Comparison of ENCODE assay signal across 20 cellular contexts in the genomic region with DNA sequence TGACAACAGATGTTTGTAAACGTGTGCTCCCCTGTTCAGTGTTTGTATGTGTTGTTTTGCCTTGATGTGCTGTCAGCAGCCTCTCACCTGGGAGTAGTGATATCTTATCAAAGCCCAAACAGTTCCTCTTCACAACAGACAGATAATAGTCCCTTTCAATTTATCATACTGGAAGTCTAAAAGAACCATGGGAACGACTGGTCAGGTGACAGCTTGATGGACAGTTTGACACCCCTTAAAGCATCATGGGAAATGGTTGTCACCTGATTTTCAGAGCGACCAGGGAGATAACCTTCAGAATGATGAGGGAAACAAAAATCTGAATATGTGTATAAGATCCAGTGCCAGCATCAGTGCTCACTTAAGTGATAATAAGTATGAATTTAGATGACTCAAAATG.
DNase-seq lines count a peak whose midpoint lies in the region; ATAC-seq, FAIRE-seq and TF ChIP-seq lines count a peak whose summit lies in the region.
"Had no signal": no experiment of that assay in that cellular context is flagged by ENCODE, and none has a peak within 500 bp of the region (broad histone marks: within the 10 kb centered on the region; RNA-seq: fewer than 3 reads in every experiment).

No MANE protein-coding gene starts in this region.

- H3K23ac ChIP-seq in H1 (ENCODE audit: insufficient read length): no peak overlapping the region
- no peak overlapping the region for H3K23ac ChIP-seq in mesendoderm (ENCODE audit: low read length)
- no peak overlapping the region for H3K23ac ChIP-seq in trophoblast cell (ENCODE audit: low read length)

- H3K23me2 ChIP-seq in H1 (ENCODE audit: low read depth, low read length): no peaks in the 10 kb centered on the region; the same call in 1 of the 2 replicates

- CTCF ChIA-PET in PC-9 (lab: Charles Lee) (no interaction called here), H1 (lab: Charles Lee; ENCODE audit: partially characterized antibody) (no interaction called here)

- H3K14ac ChIP-seq in H1 (ENCODE audit: insufficient read length): no peak overlapping the region
- no peak overlapping the region for H3K14ac ChIP-seq in trophoblast cell (ENCODE audit: low read length)

- H4K20me1 ChIP-seq in GM23338 (replicated peaks; ENCODE audit: insufficient read depth) (no peaks in the 10 kb centered on the region), PC-9 (ENCODE audit: insufficient read depth) (no peaks in the 10 kb centered on the region), H1 (replicated peaks in 1 of 2; ENCODE audit: control insufficient read depth in 1 of 2, insufficient read depth in 2 of 2, low read length in 2 of 2) (no peaks in the 10 kb centered on the region)

- H3K9me2 ChIP-seq in GM23338 (ENCODE audit: insufficient read depth) (no peaks in the 10 kb centered on the region), PC-9 (ENCODE audit: insufficient read depth) (no peaks in the 10 kb centered on the region)

- no peak for DNase-seq in GM23338 (ENCODE audit: low spot score)
- DNase-seq in PC-9: no peak
- no peak for DNase-seq in H1 (ENCODE audit: low read depth in 1 of 2, low spot score in 2 of 2)
- peak; percentile 16 for DNase-seq in mesendoderm
- no peak for DNase-seq in trophoblast cell
- DNase-seq: CD4-positive, alpha-beta memory T cell; DMS153; GF-D8; GM23248; NCI-H1417 treated with DMSO at 0.1 percent for 48 hours; NCI-H187 treated with DMSO at 0.1 percent for 48 hours; NCI-H2227 treated with DMSO at 0.1 percent for 48 hours; NCI-H510A treated with DMSO at 0.1 percent for 48 hours; NCI-H774; PC-3; SJCRH30 had no signal

- H3K4ac ChIP-seq in H1 (replicated peaks; ENCODE audit: insufficient read length, low read depth, low read length): no peak overlapping the region
- no peak overlapping the region for H3K4ac ChIP-seq in mesendoderm (ENCODE audit: low read depth, low read length)
- H3K4ac ChIP-seq in trophoblast cell (ENCODE audit: low read depth, low read length): no peak overlapping the region

- TF ChIP-seq EP300 in H1 (IDR thresholded peaks at IDR 0.05; ENCODE audit: borderline replicate concordance in 1 of 2, low read depth in 2 of 2, low read length in 2 of 2): no peak

- H3K18ac ChIP-seq in H1 (ENCODE audit: extremely low read depth, low read length) (no peak overlapping the region), mesendoderm (ENCODE audit: low read length) (no peak overlapping the region), trophoblast cell (ENCODE audit: low read length) (no peak overlapping the region)

- H3K56ac ChIP-seq in H1 (replicated peaks; ENCODE audit: insufficient read length, low read depth, low read length): no peak overlapping the region
- no peak overlapping the region for H3K56ac ChIP-seq in mesendoderm (ENCODE audit: low read length)

- no peak overlapping the region for H2BK15ac ChIP-seq in H1 (ENCODE audit: low read length)
- H2BK15ac ChIP-seq in mesendoderm (replicated peaks; ENCODE audit: low read depth): no peak overlapping the region

- no peak overlapping the region for H2BK20ac ChIP-seq in H1 (ENCODE audit: low read length)

- TF ChIP-seq RAD21 in H1 (IDR thresholded peaks at IDR 0.05 in 1 of 2, conservative IDR thresholded peaks at IDR 0.05 in 1 of 2; ENCODE audit: low read depth in 2 of 2, low read length in 2 of 2): no peak

- no peaks in the 10 kb centered on the region for H3K9me3 Mint-ChIP-seq in GM23338

- ATAC-seq in GM23338: no peak
- ATAC-seq in HG02678 (IDR thresholded peaks at IDR 0.05; ENCODE audit: unreplicated experiment): no peak
- no peak for ATAC-seq in HG02588 (IDR thresholded peaks at IDR 0.05; ENCODE audit: unreplicated experiment)
- ATAC-seq: PC-3 had no signal

- H4K12ac ChIP-seq in trophoblast cell (ENCODE audit: low read depth, low read length): no peak overlapping the region

- no peaks in the 10 kb centered on the region for H3K36me3 ChIP-seq in GM23338 (ENCODE audit: insufficient read depth)
- no peaks in the 10 kb centered on the region for H3K36me3 ChIP-seq in PC-9 (ENCODE audit: low read depth)
- no peaks in the 10 kb centered on the region for H3K36me3 ChIP-seq in H1 (ENCODE audit: control insufficient read depth in 2 of 4, insufficient read depth in 4 of 4, low read length in 3 of 4)
- no peaks in the 10 kb centered on the region for H3K36me3 ChIP-seq in mesendoderm (ENCODE audit: control insufficient read depth, insufficient read depth, low read length)
- no peaks in the 10 kb centered on the region for H3K36me3 ChIP-seq in trophoblast cell (ENCODE audit: control insufficient read depth in 1 of 2, insufficient read depth in 2 of 2, low read length in 2 of 2)
- H3K36me3 ChIP-seq: SJCRH30 had no signal

- intact Hi-C loops in PC-9 (cut with micrococcal nuclease; ENCODE audit: unreplicated experiment): loop anchor here (5.0 kb wide), 1 partner anchor 132 kb away; no protein-coding TSS in a partner anchor

- H3K79me2 ChIP-seq in GM23338 (replicated peaks; ENCODE audit: insufficient read depth): no peaks in the 10 kb centered on the region
- H3K79me2 ChIP-seq in PC-9 (ENCODE audit: low read depth): no peaks in the 10 kb centered on the region
- no peaks in the 10 kb centered on the region for H3K79me2 ChIP-seq in H1 (ENCODE audit: control insufficient read depth in 1 of 2, insufficient read depth in 2 of 2, low read length in 2 of 2)
- H3K79me2 ChIP-seq in mesendoderm (ENCODE audit: control insufficient read depth, insufficient read depth, low read length): no peaks in the 10 kb centered on the region
- no peaks in the 10 kb centered on the region for H3K79me2 ChIP-seq in trophoblast cell (ENCODE audit: control insufficient read depth, insufficient read depth, low read length, poor library complexity)

- POLR2A ChIA-PET in PC-9 (lab: Charles Lee; ENCODE audit: unreplicated experiment): no interaction called here
- POLR2A ChIA-PET in H1 (lab: Charles Lee; ENCODE audit: partially characterized antibody): no interaction called here

- peaks cover 2% of the 10 kb centered on the region; the same call in 1 of the 3 replicates for H3K4me1 Mint-ChIP-seq in GM23338
- H3K4me1 Mint-ChIP-seq: CD4-positive, alpha-beta memory T cell had no signal

- H3K79me1 ChIP-seq in H1 (ENCODE audit: low read depth, low read length) (no peaks in the 10 kb centered on the region), mesendoderm (ENCODE audit: low read length) (no peaks in the 10 kb centered on the region), trophoblast cell (ENCODE audit: low read length) (no peaks in the 10 kb centered on the region)

- H3K27ac Mint-ChIP-seq in GM23338: no peak overlapping the region
- H3K27ac Mint-ChIP-seq: CD4-positive, alpha-beta memory T cell had no signal

- no peak overlapping the region for H3K9ac ChIP-seq in H1 (replicated peaks in 1 of 4; ENCODE audit: extremely low read depth in 1 of 4, low read depth in 3 of 4, low read length in 3 of 4)
- H3K9ac ChIP-seq in mesendoderm (ENCODE audit: low read length): no peak overlapping the region
- no peak overlapping the region for H3K9ac ChIP-seq in trophoblast cell (ENCODE audit: low read length)
- H3K9ac ChIP-seq: GM23248, KMS-11 had no signal

- H3K27me3 ChIP-seq in GM23338 (ENCODE audit: insufficient read depth) (no peaks in the 10 kb centered on the region), PC-9 (ENCODE audit: insufficient read depth, low read depth) (no peaks in the 10 kb centered on the region), H1 (replicated peaks in 1 of 4; ENCODE audit: control insufficient read depth in 3 of 4, extremely low read depth in 1 of 4, insufficient read depth in 3 of 4, low read length in 3 of 4) (no peaks in the 10 kb centered on the region), mesendoderm (ENCODE audit: insufficient read depth, low read length, poor library complexity) (no peaks in the 10 kb centered on the region), trophoblast cell (ENCODE audit: insufficient read depth, low read length) (no peaks in the 10 kb centered on the region)
- H3K27me3 ChIP-seq: SJCRH30 had no signal

- no peak for FAIRE-seq in H1 (lab: Jason Lieb, UNC)
- FAIRE-seq: GM19239 had no signal

- 83% methylated on average over 3 of the region's 3 CpGs; no CpG with 5 or more reads in 1 of the 2 experiments for WGBS in H1 (ENCODE audit: extremely low coverage in 1 of 2, insufficient coverage in 1 of 2, insufficient read length in 1 of 2, insufficient replicate concordance in 2 of 2, low coverage in 1 of 2, low lambda C conversion rate in 2 of 2, missing lambda C conversion rate in 1 of 2), 2 experiments
- WGBS in mesendoderm (ENCODE audit: extremely low coverage, insufficient coverage, low lambda C conversion rate): no CpG with 5 or more reads among the region's 3 CpGs
- no CpG with 5 or more reads among the region's 3 CpGs for WGBS in trophoblast cell (ENCODE audit: extremely low coverage, insufficient coverage, insufficient read length)

- BruUV-seq in PC-9 (replicated peaks; lab: Mats Ljungman, UMichigan): no TSS peak

- H3K36me3 Mint-ChIP-seq in GM23338 (ENCODE audit: low read depth): no peaks in the 10 kb centered on the region
- H3K36me3 Mint-ChIP-seq: CD4-positive, alpha-beta memory T cell had no signal

- H2AK5ac ChIP-seq in H1 (ENCODE audit: low read depth, low read length) (no peak overlapping the region), mesendoderm (ENCODE audit: low read length) (no peak overlapping the region), trophoblast cell (ENCODE audit: low read length) (no peak overlapping the region)

- H2AFZ ChIP-seq in GM23338: peak overlapping the region; percentile 49; the same call in 1 of the 2 replicates
- peak overlapping the region; percentile 56 for H2AFZ ChIP-seq in PC-9
- H2AFZ ChIP-seq in H1 (ENCODE audit: low read length): 0 out of 2 replicates have a peak overlapping the region, but pooled peaks have one; percentile 7
- no peak overlapping the region for H2AFZ ChIP-seq in trophoblast cell (ENCODE audit: insufficient read depth, low read length, poor library complexity)
- H2AFZ ChIP-seq: GM23248 had no signal

- no peak overlapping the region for H3K27ac ChIP-seq in GM23338 (ENCODE audit: low read depth)
- no peak overlapping the region for H3K27ac ChIP-seq in PC-9
- H3K27ac ChIP-seq in H1 (ENCODE audit: low read depth, low read length): no peak overlapping the region
- H3K27ac ChIP-seq in mesendoderm (ENCODE audit: low read depth, low read length): no peak overlapping the region
- no peak overlapping the region for H3K27ac ChIP-seq in trophoblast cell (ENCODE audit: low read depth, low read length)
- H3K27ac ChIP-seq: GM23248, KMS-11, SJCRH30 had no signal

- H3K4me3 Mint-ChIP-seq in GM23338: no peak overlapping the region
- H3K4me3 Mint-ChIP-seq: CD4-positive, alpha-beta memory T cell had no signal

- H2BK5ac ChIP-seq in H1 (ENCODE audit: low read depth, low read length): no peak overlapping the region
- H2BK5ac ChIP-seq in mesendoderm (ENCODE audit: low read length): no peak overlapping the region
- H2BK5ac ChIP-seq in trophoblast cell (ENCODE audit: low read depth, low read length, poor library complexity): no peak overlapping the region

- H2BK120ac ChIP-seq in H1 (replicated peaks; ENCODE audit: low read depth, low read length) (no peak overlapping the region), mesendoderm (ENCODE audit: low read depth, low read length) (no peak overlapping the region), trophoblast cell (ENCODE audit: insufficient read depth, low read length, poor library complexity) (no peak overlapping the region)

- H4K5ac ChIP-seq in H1 (ENCODE audit: insufficient read length, low read depth, low read length) (no peak overlapping the region), mesendoderm (ENCODE audit: low read length) (no peak overlapping the region)

- H4K8ac ChIP-seq in H1 (ENCODE audit: extremely low read depth, insufficient read depth, low read length) (no peak overlapping the region), mesendoderm (ENCODE audit: low read depth, low read length) (no peak overlapping the region), trophoblast cell (ENCODE audit: low read depth, low read length) (no peak overlapping the region)

- TF ChIP-seq POLR2A in H1 (IDR thresholded peaks at IDR 0.05; ENCODE audit: control extremely low read depth in 1 of 2, low read depth in 2 of 2, low read length in 2 of 2): no peak

- H4K91ac ChIP-seq in H1 (replicated peaks; ENCODE audit: insufficient read length, low read length) (no peak overlapping the region), trophoblast cell (ENCODE audit: low read depth, low read length) (no peak overlapping the region)

- H3K27me3 Mint-ChIP-seq in GM23338 (ENCODE audit: insufficient read depth, low read depth, poor library complexity): peaks cover 3% of the 10 kb centered on the region
- H3K27me3 Mint-ChIP-seq: CD4-positive, alpha-beta memory T cell had no signal

- H2BK12ac ChIP-seq in H1 (ENCODE audit: low read depth, low read length): no peak overlapping the region
- no peak overlapping the region for H2BK12ac ChIP-seq in trophoblast cell (ENCODE audit: low read length)

- TF ChIP-seq CTCF in GM23338 (conservative IDR thresholded peaks at IDR 0.05; ENCODE audit: low read depth in 2 of 2) (no peak), PC-9 (conservative IDR thresholded peaks at IDR 0.05) (no peak), H1 (IDR thresholded peaks at IDR 0.05; ENCODE audit: control extremely low read depth in 1 of 3, insufficient read depth in 1 of 3, low read depth in 1 of 3, low read length in 3 of 3) (no peak)

- H3F3A ChIP-seq in GM23338 (replicated peaks; ENCODE audit: low read depth): no peaks in the 10 kb centered on the region
- no peaks in the 10 kb centered on the region for H3F3A ChIP-seq in PC-9 (ENCODE audit: insufficient read depth, low read depth)

- peaks cover 6% of the 10 kb centered on the region for H3K4me1 ChIP-seq in GM23338 (ENCODE audit: insufficient read depth)
- H3K4me1 ChIP-seq in PC-9 (replicated peaks; ENCODE audit: insufficient read depth): no peaks in the 10 kb centered on the region
- peaks cover 0 to 4% (median 0%) of the 10 kb centered on the region in 4 experiments; a peak in 1 of 7 replicates for H3K4me1 ChIP-seq in H1 (replicated peaks in 1 of 4; ENCODE audit: control insufficient read depth in 3 of 4, insufficient read depth in 4 of 4, low read length in 3 of 4)
- H3K4me1 ChIP-seq in mesendoderm (ENCODE audit: control insufficient read depth, low read depth, low read length): no peaks in the 10 kb centered on the region
- no peaks in the 10 kb centered on the region for H3K4me1 ChIP-seq in trophoblast cell (ENCODE audit: control insufficient read depth in 1 of 2, insufficient read depth in 2 of 2, low read length in 2 of 2)
- H3K4me1 ChIP-seq: SJCRH30 had no signal

- H3K4me3 ChIP-seq in GM23338 (no peak overlapping the region), PC-9 (no peak overlapping the region), H1 (ENCODE audit: extremely low read depth in 1 of 4, insufficient read depth in 2 of 4, low read depth in 3 of 4, low read length in 4 of 4) (no peak overlapping the region), mesendoderm (ENCODE audit: low read length) (no peak overlapping the region), trophoblast cell (ENCODE audit: low read depth, low read length) (no peak overlapping the region)
- H3K4me3 ChIP-seq: GM23248, SJCRH30 had no signal

- H3K4me2 ChIP-seq in GM23338 (no peak overlapping the region), PC-9 (peak overlapping the region; percentile 32), H1 (ENCODE audit: insufficient read depth in 1 of 2, low read depth in 2 of 2, low read length in 2 of 2) (no peak overlapping the region), mesendoderm (ENCODE audit: low read length) (no peak overlapping the region), trophoblast cell (ENCODE audit: low read length) (no peak overlapping the region)
- H3K4me2 ChIP-seq: KMS-11 had no signal

- H3K9me3 ChIP-seq in PC-9 (ENCODE audit: insufficient read depth, low read depth) (no peaks in the 10 kb centered on the region; the same call in 1 of the 2 replicates), H1 (ENCODE audit: insufficient read depth in 2 of 2, low read depth in 1 of 2, low read length in 1 of 2) (no peaks in the 10 kb centered on the region), trophoblast cell (ENCODE audit: insufficient read depth, low read depth, low read length) (no peaks in the 10 kb centered on the region)
- H3K9me3 ChIP-seq: SJCRH30 had no signal
